16 cellular contexts compared by ENCODE assay signal in genomic region chr17:77001487-77001886, GRCh38.
DNase-seq lines count a peak whose midpoint lies in the region; ATAC-seq, FAIRE-seq and TF ChIP-seq lines count a peak whose summit lies in the region.
"Had no signal": no experiment of that assay in that cellular context is flagged by ENCODE, and none has a peak within 500 bp of the region (broad histone marks: within the 10 kb centered on the region; RNA-seq: fewer than 3 reads in every experiment).

No MANE protein-coding gene starts in this region.

- H3K4me3 ChIP-seq in HepG2 (replicated peaks in 1 of 3; ENCODE audit: insufficient read depth in 1 of 3, low read depth in 2 of 3, low read length in 3 of 3), result no peak overlapping the region
- no peak overlapping the region for H3K4me3 ChIP-seq in right lobe of liver
- no peak overlapping the region for H3K4me3 ChIP-seq in HUES48 (ENCODE audit: low read depth, low read length)
- H3K4me3 ChIP-seq in esophagus muscularis mucosa, result no peak overlapping the region

- intact Hi-C loops in HepG2 (cut with micrococcal nuclease; ENCODE audit: unreplicated experiment) (no loop called here), right lobe of liver (cut with DNase I) (no loop called here), esophagus muscularis mucosa (cut with DNase I) (no loop called here)

- TF ChIP-seq RAD21 in HepG2 (CRISPR knock-in tag; IDR thresholded peaks at IDR 0.05), result no peak

- no peak for DNase-seq in HepG2 (ENCODE audit: low spot score)
- no peak for DNase-seq in right lobe of liver
- DNase-seq in effector memory CD8-positive, alpha-beta T cell, result no peak
- DNase-seq in esophagus muscularis mucosa (ENCODE audit: extremely low spot score), result no peak
- DNase-seq: NCI-H1436; NCI-H2029; NCI-H2171; NCI-H446; NK-92 treated with Interleukin-12 subunit alpha and Interleukin-12 subunit beta, amount 100 ng/mL, for 24 hours; OCI-M1; RPMI8226 had no signal

- peaks cover 1 to 6% of the 10 kb centered on the region in 2 donors for H3K27me3 Mint-ChIP-seq in effector memory CD8-positive, alpha-beta T cell

- no peaks in the 10 kb centered on the region for H3K79me2 ChIP-seq in HepG2 (ENCODE audit: insufficient read depth, low read length)

- H3K27me3 ChIP-seq in HepG2 (ENCODE audit: control insufficient read depth in 1 of 2, insufficient read depth in 2 of 2, low read length in 2 of 2), result no peaks in the 10 kb centered on the region
- H3K27me3 ChIP-seq in right lobe of liver, result no peaks in the 10 kb centered on the region
- H3K27me3 ChIP-seq in HUES48 (ENCODE audit: control insufficient read depth, insufficient read depth, low read length), result no peaks in the 10 kb centered on the region
- H3K27me3 ChIP-seq in esophagus muscularis mucosa, result peaks cover 0 to 60% (median 7%) of the 10 kb centered on the region in 4 donors

- no TSS peak for BruUV-seq in HepG2 (replicated peaks; lab: Mats Ljungman, UMichigan)

- H3K27ac ChIP-seq in HepG2 (ENCODE audit: extremely low read length, insufficient read depth, low read length) (peak overlapping the region; percentile 66), right lobe of liver (no peak overlapping the region), HUES48 (ENCODE audit: low read depth, low read length) (peak overlapping the region; percentile 64), esophagus muscularis mucosa (replicated peaks in 1 of 4) (no peak overlapping the region)
- H3K27ac ChIP-seq: C4-2B, KMS-11 had no signal

- H4K20me1 ChIP-seq in HepG2 (ENCODE audit: insufficient read depth, low read length), result no peaks in the 10 kb centered on the region

- H3K4me2 ChIP-seq in HepG2 (ENCODE audit: low read depth, low read length), result peak overlapping the region; percentile 69; the same call in 1 of the 2 replicates
- H3K4me2 ChIP-seq: KMS-11 had no signal

- H3K4me1 ChIP-seq in HepG2 (ENCODE audit: insufficient read depth, low read length), result peaks cover 63% of the 10 kb centered on the region
- no peaks in the 10 kb centered on the region for H3K4me1 ChIP-seq in right lobe of liver
- peaks cover 26% of the 10 kb centered on the region for H3K4me1 ChIP-seq in HUES48 (ENCODE audit: control insufficient read depth, insufficient read depth, low read length)
- no peaks in the 10 kb centered on the region for H3K4me1 ChIP-seq in esophagus muscularis mucosa

- no peak overlapping the region for H3K4me3 Mint-ChIP-seq in effector memory CD8-positive, alpha-beta T cell

- CTCF ChIA-PET in HepG2 (lab: Yijun Ruan, JAX; ENCODE audit: low intra/inter-chr PET ratio, low total read pairs), result no interaction called here

- H3K36me3 Mint-ChIP-seq in effector memory CD8-positive, alpha-beta T cell (ENCODE audit: insufficient read depth), result peaks cover 6% of the 10 kb centered on the region

- 100% methylated on average over 7 of the region's 7 CpGs for WGBS in HepG2 (ENCODE audit: low lambda C conversion rate)
- WGBS in right lobe of liver (ENCODE audit: insufficient coverage, low coverage, low lambda C conversion rate, missing lambda C conversion rate), result 90% methylated on average over 2 of the region's 7 CpGs
- 96% methylated on average over 7 of the region's 7 CpGs for WGBS in esophagus muscularis mucosa

- H3K9ac ChIP-seq in HepG2 (ENCODE audit: insufficient read depth, low read depth, low read length) (peak overlapping the region; percentile 72), HUES48 (ENCODE audit: low read depth, low read length) (no peak overlapping the region)
- H3K9ac ChIP-seq: KMS-11 had no signal

- no peak for TF ChIP-seq CTCF in HepG2 (CRISPR knock-in tag; IDR thresholded peaks at IDR 0.05)
- TF ChIP-seq CTCF in right lobe of liver (IDR thresholded peaks at IDR 0.05), result no peak
- no peak for TF ChIP-seq CTCF in esophagus muscularis mucosa (IDR thresholded peaks at IDR 0.05)

- H3K9me3 ChIP-seq in HepG2 (ENCODE audit: low read length) (no peaks in the 10 kb centered on the region), right lobe of liver (no peaks in the 10 kb centered on the region), HUES48 (ENCODE audit: control insufficient read depth, insufficient read depth, low read length) (no peaks in the 10 kb centered on the region), esophagus muscularis mucosa (no peaks in the 10 kb centered on the region)

- H3K4me1 Mint-ChIP-seq in effector memory CD8-positive, alpha-beta T cell (ENCODE audit: low read depth in 2 of 2), result peaks cover 23 to 26% of the 10 kb centered on the region in 2 donors

- H3K27ac Mint-ChIP-seq in effector memory CD8-positive, alpha-beta T cell, result peak overlapping the region; percentile 49

- no peak for FAIRE-seq in HepG2 (lab: Jason Lieb, UNC)

- POLR2A ChIA-PET in HepG2 (lab: Yijun Ruan, JAX), result interaction anchor here (0.7 to 1.7 kb wide), 4 partner anchors 31 to 286 kb away, joined by 3 to 6 read pairs (median 3); no protein-coding TSS in a partner anchor

- TF ChIP-seq POLR2A in HepG2 (IDR thresholded peaks at IDR 0.05; ENCODE audit: insufficient read depth in 1 of 2, low read depth in 2 of 2, low read length in 2 of 2), result no peak
- TF ChIP-seq POLR2A in right lobe of liver (IDR thresholded peaks at IDR 0.05), result no peak
- no peak for TF ChIP-seq POLR2A in esophagus muscularis mucosa (IDR thresholded peaks at IDR 0.05; ENCODE audit: low read depth)

- in situ Hi-C loops in HepG2 (cut with HindIII; ENCODE audit: extremely low pct_ligation_motif_present, low pct_unique_long_range_greater_than_20kb), result no loop called here

- no peak for TF ChIP-seq EP300 in HepG2 (IDR thresholded peaks at IDR 0.05; ENCODE audit: low read depth in 2 of 2, low read length in 2 of 2)
- TF ChIP-seq EP300 in HepG2 (CRISPR knock-in tag; IDR thresholded peaks at IDR 0.05; ENCODE audit: borderline replicate concordance), result no peak
- TF ChIP-seq EP300 in esophagus muscularis mucosa (IDR thresholded peaks at IDR 0.05), result no peak

- H3K9me3 Mint-ChIP-seq in effector memory CD8-positive, alpha-beta T cell, result no peaks in the 10 kb centered on the region

- ATAC-seq in HepG2, result no peak
- no peak for ATAC-seq in right lobe of liver
- ATAC-seq in effector memory CD8-positive, alpha-beta T cell (replicated peaks), result no peak
- no peak for ATAC-seq in GM21576 (IDR thresholded peaks at IDR 0.05; ENCODE audit: unreplicated experiment)
- ATAC-seq in HG02642 (IDR thresholded peaks at IDR 0.05; ENCODE audit: poor library complexity, unreplicated experiment), result no peak

- H3K36me3 ChIP-seq in HepG2 (replicated peaks in 1 of 2; ENCODE audit: control insufficient read depth in 1 of 2, insufficient read depth in 2 of 2, low read length in 2 of 2), result no peaks in the 10 kb centered on the region
- no peaks in the 10 kb centered on the region for H3K36me3 ChIP-seq in right lobe of liver
- H3K36me3 ChIP-seq in HUES48 (ENCODE audit: control insufficient read depth, insufficient read depth, low read length), result no peaks in the 10 kb centered on the region
- H3K36me3 ChIP-seq in esophagus muscularis mucosa, result no peaks in the 10 kb centered on the region

- H2AFZ ChIP-seq in HepG2 (ENCODE audit: low read length), result no peak overlapping the region

TF ChIP-seq in HepG2, 621 proteins besides CTCF, POLR2A, EP300 and RAD21:
- TF ChIP-seq STAG1 (CRISPR knock-in tag; IDR thresholded peaks at IDR 0.05), result no peak
- TF ChIP-seq ZMYM3 (CRISPR knock-in tag; IDR thresholded peaks at IDR 0.05), result peak; percentile 40; the same call in 1 of the 2 replicates
- no peak for TF ChIP-seq ZNF12 (CRISPR knock-in tag; IDR thresholded peaks at IDR 0.05)
- peak; percentile 94 for TF ChIP-seq ZNF121 (CRISPR knock-in tag; IDR thresholded peaks at IDR 0.05)
- TF ChIP-seq ZNF841 (CRISPR knock-in tag; IDR thresholded peaks at IDR 0.05; ENCODE audit: borderline replicate concordance), result no peak
- TF ChIP-seq SRY (CRISPR knock-in tag; IDR thresholded peaks at IDR 0.05), result 0 out of 2 replicates have a peak, but pooled peaks have one; percentile 4
- TF ChIP-seq NRL (CRISPR knock-in tag; IDR thresholded peaks at IDR 0.05; ENCODE audit: borderline replicate concordance), result 0 out of 2 replicates have a peak, but pooled peaks have one; percentile 32
TF ChIP-seq in HepG2: peak in this region for 4.

Comparison
In these comparisons a context has a peak if more than half of its experiments do, and no peak if none do; other contexts are left out.
1. H3K27ac ChIP-seq: peak in HepG2 (single experiment) and HUES48 (single experiment); none in right lobe of liver (0 of 3) and esophagus muscularis mucosa (0 of 4).